8 cellular contexts compared by ENCODE assay signal in genomic region chr1:87084247-87084836, GRCh38.
DNase-seq lines count a peak whose midpoint lies in the region; ATAC-seq and TF ChIP-seq lines count a peak whose summit lies in the region.

No MANE protein-coding gene starts in this region.

- H3K27me3 ChIP-seq in foreskin keratinocyte (no peaks in the 10 kb centered on the region), smooth muscle cell (ENCODE audit: low read depth) (no peaks in the 10 kb centered on the region)

- H3K4me1 ChIP-seq in foreskin keratinocyte (no peaks in the 10 kb centered on the region), smooth muscle cell (ENCODE audit: low read depth) (peaks cover 8% of the 10 kb centered on the region)

- DNase-seq in GM10266 (ENCODE audit: extremely low spot score) (peak; percentile 7), foreskin keratinocyte (peak in 1 of 2 donors; percentile 16), smooth muscle cell (lab: John Stamatoyannopoulos, UW; ENCODE audit: unreplicated experiment) (no peak)
- no peak for DNase-seq in activated CD4-positive, alpha-beta T cell treated with anti-CD3 and anti-CD28 coated beads for 4 hours
- no peak for DNase-seq in stimulated activated CD4-positive, alpha-beta T cell treated with anti-CD3 and anti-CD28 coated beads, Interleukin-12 subunit alpha, Interleukin-12 subunit beta, amount 100 ng/mL, for 4 hours

- TF ChIP-seq CTCF in GM10266 (IDR thresholded peaks at IDR 0.05; ENCODE audit: control insufficient read depth, insufficient read depth, low read depth, missing control alignments) = no peak
- peak; percentile 51; the same call in 1 of the 2 replicates for TF ChIP-seq CTCF in LNCAP (IDR thresholded peaks at IDR 0.05)
- peak; percentile 72 for TF ChIP-seq CTCF in foreskin keratinocyte (conservative IDR thresholded peaks at IDR 0.05)
- TF ChIP-seq CTCF in smooth muscle cell (IDR thresholded peaks at IDR 0.05; ENCODE audit: borderline replicate concordance, insufficient read depth, poor library complexity, severe bottlenecking) = peak; percentile 67

- WGBS in smooth muscle cell (ENCODE audit: low lambda C conversion rate) = 73% methylated on average over 3 of the region's 3 CpGs

- H3K27ac ChIP-seq in foreskin keratinocyte = no peak overlapping the region
- no peak overlapping the region for H3K27ac ChIP-seq in smooth muscle cell (ENCODE audit: low read depth)

- H3K79me2 ChIP-seq in smooth muscle cell (ENCODE audit: low read depth) = no peaks in the 10 kb centered on the region

- H2AFZ ChIP-seq in smooth muscle cell (ENCODE audit: low read depth) = no peak overlapping the region

- ATAC-seq in SK-N-SH treated with all-trans-retinoic acid at 6 μM for 48 hours (peak; percentile 80), foreskin keratinocyte (peak; percentile 57), GM18520 (IDR thresholded peaks at IDR 0.05; ENCODE audit: unreplicated experiment) (no peak)

- no peaks in the 10 kb centered on the region for H3K36me3 ChIP-seq in smooth muscle cell (ENCODE audit: low read depth)

- H3K9me3 ChIP-seq in smooth muscle cell (replicated peaks; ENCODE audit: low read depth) = no peaks in the 10 kb centered on the region

- no peak overlapping the region for H3K4me2 ChIP-seq in smooth muscle cell

- no peaks in the 10 kb centered on the region for H4K20me1 ChIP-seq in smooth muscle cell (ENCODE audit: low read depth)

- H3K9ac ChIP-seq in smooth muscle cell (ENCODE audit: low read depth) = no peak overlapping the region

- no peak overlapping the region for H3K4me3 ChIP-seq in smooth muscle cell

- no peaks in the 10 kb centered on the region for H3F3A ChIP-seq in smooth muscle cell (ENCODE audit: low read depth)

TF ChIP-seq in SK-N-SH treated with all-trans-retinoic acid at 6 μM for 48 hours, 23 proteins besides CTCF, POLR2A, EP300 and RAD21:
- TF ChIP-seq TCF4 (CRISPR knock-in tag; IDR thresholded peaks at IDR 0.05; ENCODE audit: borderline replicate concordance) = no peak
- TF ChIP-seq POU6F1 (CRISPR knock-in tag; IDR thresholded peaks at IDR 0.05; ENCODE audit: borderline replicate concordance, low read depth) = no peak
